Comparison of ENCODE assay signal across 7 cellular contexts in genomic region chr7:114081606-114082425, GRCh38.
DNase-seq lines count a peak whose midpoint lies in the region; ATAC-seq, FAIRE-seq and TF ChIP-seq lines count a peak whose summit lies in the region.

No MANE protein-coding gene starts in this region.

- TF ChIP-seq EP300 in sigmoid colon (IDR thresholded peaks at IDR 0.05): no peak

- H3K27ac ChIP-seq in MM.1S (ENCODE audit: low read length): no peak overlapping the region
- H3K27ac ChIP-seq in foreskin keratinocyte: no peak overlapping the region
- peak overlapping the region; percentile 93 to 97 (median 96) for H3K27ac ChIP-seq in sigmoid colon

- H3K36me3 ChIP-seq in MM.1S (replicated peaks; ENCODE audit: insufficient read depth, low read length) (no peaks in the 10 kb centered on the region), sigmoid colon (no peaks in the 10 kb centered on the region)

- no peaks in the 10 kb centered on the region for H3K79me2 ChIP-seq in MM.1S (ENCODE audit: low read length)

- no peaks in the 10 kb centered on the region for H4K20me1 ChIP-seq in MM.1S (ENCODE audit: insufficient read depth, low read length)

- TF ChIP-seq CTCF in MM.1S (IDR thresholded peaks at IDR 0.05; ENCODE audit: low read length) (peak; percentile 80), foreskin keratinocyte (conservative IDR thresholded peaks at IDR 0.05) (peak; percentile 83), sigmoid colon (IDR thresholded peaks at IDR 0.05) (peak; percentile 35 to 57 (median 49))

- DNase-seq in G401 (ENCODE audit: low spot score): peak; percentile 11
- peak; percentile 78 for DNase-seq in MM.1S
- DNase-seq in SKM-1 treated with dmso at 0.1 percent for 144 hours (lab: John Stamatoyannopoulos, UW; ENCODE audit: unreplicated experiment): peak; percentile 52
- peak in 1 of 2 donors; percentile 59 for DNase-seq in foreskin keratinocyte
- peak; percentile 54 for DNase-seq in sigmoid colon
- DNase-seq in HTR-8/SVneo (ENCODE audit: insufficient read length, low spot score): no peak

- peaks cover 11% of the 10 kb centered on the region for H3K4me1 ChIP-seq in MM.1S (ENCODE audit: low read length)
- no peaks in the 10 kb centered on the region for H3K4me1 ChIP-seq in foreskin keratinocyte
- peaks cover 0 to 30% (median 9%) of the 10 kb centered on the region in 4 donors for H3K4me1 ChIP-seq in sigmoid colon

- H3K9ac ChIP-seq in MM.1S (ENCODE audit: low read length): no peak overlapping the region

- TF ChIP-seq POLR2A in sigmoid colon (IDR thresholded peaks at IDR 0.05): no peak

- no peaks in the 10 kb centered on the region for H3K27me3 ChIP-seq in MM.1S (replicated peaks; ENCODE audit: insufficient read depth, low read length)
- peaks cover 39% of the 10 kb centered on the region for H3K27me3 ChIP-seq in foreskin keratinocyte
- H3K27me3 ChIP-seq in sigmoid colon: peaks cover 0 to 10% (median 0%) of the 10 kb centered on the region in 3 donors

- ATAC-seq in foreskin keratinocyte: no peak
- ATAC-seq in GM21528 (IDR thresholded peaks at IDR 0.05; ENCODE audit: low FRiP score, unreplicated experiment): no peak

- peak overlapping the region; percentile 6; the same call in 1 of the 2 replicates for H3K4me3 ChIP-seq in MM.1S (ENCODE audit: low read length)
- H3K4me3 ChIP-seq in sigmoid colon: peak overlapping the region; percentile 74 to 87 (median 82)

- H3K9me2 ChIP-seq in MM.1S (replicated peaks; ENCODE audit: insufficient read depth, low read length): no peaks in the 10 kb centered on the region

- intact Hi-C loops in sigmoid colon (cut with DNase I): loop anchor here (2.0 to 10.0 kb wide), 6 partner anchors 325 to 1830 kb away; no protein-coding TSS in a partner anchor

- 29 to 31% methylated on average over 6 of the region's 6 CpGs for WGBS in sigmoid colon, 2 donors

- FAIRE-seq in HTR-8/SVneo (lab: Jason Lieb, UNC): no peak

- H3K9me3 ChIP-seq in MM.1S (replicated peaks; ENCODE audit: insufficient read depth, low read length) (no peaks in the 10 kb centered on the region), sigmoid colon (no peaks in the 10 kb centered on the region)

- H2AFZ ChIP-seq in MM.1S (ENCODE audit: low read length): no peak overlapping the region

- peaks cover 30% of the 10 kb centered on the region for H3F3A ChIP-seq in MM.1S (ENCODE audit: insufficient read depth, low read length)

- in situ Hi-C loops in G401 (cut with HindIII; ENCODE audit: low sequenced_read_pairs): no loop called here

- H3K4me2 ChIP-seq in MM.1S (ENCODE audit: low read depth, low read length): peak overlapping the region; percentile 97

Comparison
In these comparisons a context has a peak if more than half of its experiments do, and no peak if none do; other contexts are left out.
1. H3K27ac ChIP-seq: peak in sigmoid colon (4 of 4); none in MM.1S (single experiment) and foreskin keratinocyte (single experiment).
2. Peak in every context shown above with its lines, with median percentiles within 50 percentile points of each other: CTCF ChIP-seq.